8 cellular contexts compared by ENCODE assay signal in the genomic region with DNA sequence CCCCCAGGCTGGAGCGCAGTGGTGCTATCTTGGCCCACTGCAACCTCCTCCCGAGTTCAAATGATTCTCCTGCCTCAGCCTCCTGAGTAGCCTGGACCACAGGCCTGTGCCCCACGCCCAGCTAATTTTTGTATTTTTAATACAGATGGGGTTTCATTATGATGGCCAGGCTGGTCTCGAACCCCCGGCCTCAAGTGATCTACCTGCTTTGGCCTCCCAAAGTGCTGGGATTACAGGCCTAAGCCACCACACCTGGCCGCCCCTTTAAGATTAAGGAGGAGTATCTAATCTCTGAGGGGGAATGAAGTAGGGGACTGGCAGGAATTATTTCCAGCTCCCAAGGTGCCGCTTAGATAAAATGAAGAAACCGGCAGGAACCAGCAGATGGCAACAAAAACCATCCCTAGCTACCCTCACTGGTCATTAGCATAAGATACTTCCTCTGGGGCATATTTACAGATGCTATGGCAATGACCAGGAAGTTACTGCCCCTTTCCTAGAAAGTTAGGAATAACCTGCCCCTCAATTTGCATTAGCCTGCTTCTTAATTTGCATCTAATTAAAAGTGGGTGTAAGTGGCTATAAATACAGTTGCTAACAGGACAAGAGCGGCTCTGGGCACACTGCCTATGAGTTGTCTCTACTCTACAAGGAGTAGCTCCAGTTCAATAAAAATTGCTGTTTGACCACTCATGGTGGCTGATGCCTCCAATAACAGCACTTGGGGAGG. TPM values are rescaled to one million over a fixed set of nuclear protein-coding genes. Genes with fewer than 3 reads are reported as not detected.
DNase-seq lines count a peak whose midpoint lies in the region; ATAC-seq, FAIRE-seq and TF ChIP-seq lines count a peak whose summit lies in the region.

No MANE protein-coding gene starts in this region.

- peak; percentile 43 for DNase-seq in DMS114 treated with DMSO at 0.1 percent for 48 hours (lab: John Stamatoyannopoulos, UW; ENCODE audit: unreplicated experiment)
- no peak for DNase-seq in GM19239 (ENCODE audit: insufficient read length, low spot score)
- DNase-seq in RWPE2 (ENCODE audit: low spot score): no peak
- DNase-seq in hepatocyte (ENCODE audit: low spot score): peak; percentile 45
- DNase-seq in activated gamma-delta T cell treated with Interleukin-2 at 50 U/mL for 16 hours: no peak
- DNase-seq in right atrium auricular region (ENCODE audit: low spot score): no peak

- H3K27ac ChIP-seq in RWPE2 (ENCODE audit: poor library complexity, severe bottlenecking) (no peak overlapping the region), hepatocyte (no peak overlapping the region), right atrium auricular region (no peak overlapping the region)

- H3K9me3 ChIP-seq in RWPE2 (ENCODE audit: severe bottlenecking) (no peaks in the 10 kb centered on the region), hepatocyte (ENCODE audit: low read depth) (no peaks in the 10 kb centered on the region), right atrium auricular region (no peaks in the 10 kb centered on the region)

- no peak overlapping the region for H3K4me2 ChIP-seq in hepatocyte

- no peaks in the 10 kb centered on the region for H3K9me2 ChIP-seq in hepatocyte (replicated peaks; ENCODE audit: insufficient read depth)

- peak; percentile 58 for TF ChIP-seq CTCF in RWPE2 (IDR thresholded peaks at IDR 0.05; ENCODE audit: poor library complexity, severe bottlenecking)
- TF ChIP-seq CTCF in hepatocyte (IDR thresholded peaks at IDR 0.05; ENCODE audit: poor library complexity): peak; percentile 42
- no peak for TF ChIP-seq CTCF in right atrium auricular region (IDR thresholded peaks at IDR 0.05)

- H2AFZ ChIP-seq in hepatocyte: no peak overlapping the region

- no peaks in the 10 kb centered on the region for H3K36me3 ChIP-seq in RWPE2 (ENCODE audit: low read depth)
- no peaks in the 10 kb centered on the region for H3K36me3 ChIP-seq in hepatocyte (replicated peaks; ENCODE audit: insufficient read depth, low read depth)
- H3K36me3 ChIP-seq in right atrium auricular region: no peaks in the 10 kb centered on the region

- H4K20me1 ChIP-seq in hepatocyte (ENCODE audit: insufficient read depth, poor library complexity, severe bottlenecking): no peaks in the 10 kb centered on the region

- ATAC-seq in HG03469 (IDR thresholded peaks at IDR 0.05; ENCODE audit: unreplicated experiment): peak; percentile 38
- peak; percentile 73 for ATAC-seq in RWPE2 (ENCODE audit: low read depth)
- ATAC-seq in GM19328 (IDR thresholded peaks at IDR 0.05; ENCODE audit: unreplicated experiment): no peak

- no peaks in the 10 kb centered on the region for H3K27me3 ChIP-seq in RWPE2 (ENCODE audit: insufficient read depth, poor library complexity, severe bottlenecking)
- no peaks in the 10 kb centered on the region for H3K27me3 ChIP-seq in hepatocyte
- no peaks in the 10 kb centered on the region for H3K27me3 ChIP-seq in right atrium auricular region

- H3K4me1 ChIP-seq in RWPE2 (ENCODE audit: insufficient read depth, poor library complexity, severe bottlenecking) (no peaks in the 10 kb centered on the region), hepatocyte (ENCODE audit: insufficient read depth) (no peaks in the 10 kb centered on the region), right atrium auricular region (no peaks in the 10 kb centered on the region)

- 71% methylated on average over 9 of the region's 9 CpGs for WGBS in hepatocyte (ENCODE audit: low lambda C conversion rate, missing lambda C conversion rate)

- no peaks in the 10 kb centered on the region for H3K79me2 ChIP-seq in hepatocyte

- peak; percentile 97 for FAIRE-seq in GM19239 (lab: Jason Lieb, UNC)

- no peak overlapping the region for H3K4me3 ChIP-seq in RWPE2 (ENCODE audit: severe bottlenecking)
- no peak overlapping the region for H3K4me3 ChIP-seq in hepatocyte
- H3K4me3 ChIP-seq in right atrium auricular region: no peak overlapping the region

RNA-seq across cellular contexts. Expression of a gene that starts 7.1 kb away (rescaled TPM):
- total RNA-seq in hepatocyte (17.6 and 20.5 TPM in 2 replicates), right atrium auricular region (10 to 100 TPM in 1 of 2 donors, 1 to 10 TPM in 1; 9.1 to 13.9 TPM)
- 13.5 and 21.2 TPM in 2 replicates for polyA plus RNA-seq in hepatocyte

RNA-seq across cellular contexts. Expression of a gene that starts 30.0 kb away (rescaled TPM):
- 429 and 430 TPM in 2 replicates for total RNA-seq in hepatocyte
- polyA plus RNA-seq in hepatocyte: 269 and 287 TPM in 2 replicates
- total RNA-seq in right atrium auricular region: 1,000 to 10,000 TPM in 1 of 2 donors, 100 to 1,000 TPM in 1; 929 to 1,323 TPM

RNA-seq across cellular contexts. Expression of a gene that starts 30.0 kb away (rescaled TPM):
- total RNA-seq in hepatocyte (84.4 and 104 TPM in 2 replicates), right atrium auricular region (10 to 100 TPM; 48.3 to 57.8 TPM)
- polyA plus RNA-seq in hepatocyte: 113 and 123 TPM in 2 replicates

Comparison
In these comparisons a context has a peak if more than half of its experiments do, and no peak if none do; other contexts are left out.
1. DNase-seq: peak in DMS114 treated with DMSO at 0.1 percent for 48 hours (single experiment) and hepatocyte (single experiment); none in GM19239 (single experiment), RWPE2 (single experiment), activated gamma-delta T cell treated with Interleukin-2 at 50 U/mL for 16 hours (single experiment) and right atrium auricular region (single experiment).
2. CTCF ChIP-seq: peak in RWPE2 (single experiment) and hepatocyte (single experiment); none in right atrium auricular region (0 of 2).